In genomic region chr10:86506499-86506898, GRCh38 we compare ENCODE assay signal across 21 cellular contexts. TPM values are rescaled to one million over a fixed set of nuclear protein-coding genes. Genes with fewer than 3 reads are reported as not detected.
DNase-seq lines count a peak whose midpoint lies in the region; ATAC-seq and TF ChIP-seq lines count a peak whose summit lies in the region.
"Had no signal": no experiment of that assay in that cellular context is flagged by ENCODE, and none has a peak within 500 bp of the region (broad histone marks: within the 10 kb centered on the region; RNA-seq: fewer than 3 reads in every experiment).

No MANE protein-coding gene starts in this region.

- DNase-seq in cardiac muscle cell (ENCODE audit: low read depth in 1 of 2, low spot score in 1 of 2) = no peak
- DNase-seq in cardiac septum (ENCODE audit: low spot score) = no peak
- DNase-seq in KBM-7 = peak; percentile 46
- no peak for DNase-seq in chondrocyte (ENCODE audit: low spot score)
- peak; percentile 32 to 38 for DNase-seq in thyroid gland
- no peak for DNase-seq in HT-29 (ENCODE audit: low spot score)
- DNase-seq: activated naive CD4-positive, alpha-beta T cell treated with anti-CD3 and anti-CD28 coated beads, Interleukin-2, amount 10 ng/mL, durations not matched to agents 7 days and 5 days; central memory CD4-positive, alpha-beta T cell; DMS53; heart right ventricle; KG1; naive thymus-derived CD4-positive, alpha-beta T cell; NCI-H187; Right ventricle myocardium superior; stimulated activated CD4-positive, alpha-beta T cell treated with anti-CD3 and anti-CD28 coated beads, Interleukin-2, amount 100 ng/mL, for 24 hours had no signal

- H3K4me1 Mint-ChIP-seq in chondrocyte (ENCODE audit: low read depth) = peaks cover 16% of the 10 kb centered on the region

- H3K4me3 ChIP-seq in cardiac muscle cell (no peak overlapping the region), thyroid gland (replicated peaks in 1 of 3) (no peak overlapping the region)
- H3K4me3 ChIP-seq: heart right ventricle, right atrium auricular region, tibial nerve had no signal

- H3K36me3 Mint-ChIP-seq in chondrocyte (ENCODE audit: low read depth) = peaks cover 7% of the 10 kb centered on the region

- no peak overlapping the region for H3K4me3 Mint-ChIP-seq in chondrocyte (ENCODE audit: unreplicated experiment)
- H3K4me3 Mint-ChIP-seq: activated naive CD4-positive, alpha-beta T cell treated with anti-CD3 and anti-CD28 coated beads, Interleukin-2, amount 10 ng/mL, durations not matched to agents 7 days and 5 days had no signal

- no peaks in the 10 kb centered on the region for H3K9me3 Mint-ChIP-seq in chondrocyte (ENCODE audit: low read depth)
- H3K9me3 Mint-ChIP-seq: activated naive CD4-positive, alpha-beta T cell treated with anti-CD3 and anti-CD28 coated beads, Interleukin-2, amount 10 ng/mL, durations not matched to agents 7 days and 5 days; naive thymus-derived CD4-positive, alpha-beta T cell had no signal

- TF ChIP-seq CTCF in cardiac muscle cell (IDR thresholded peaks at IDR 0.05; ENCODE audit: low read depth, low read length) (no peak), chondrocyte (IDR thresholded peaks at IDR 0.05) (no peak), thyroid gland (IDR thresholded peaks at IDR 0.05) (no peak)

- H3K27ac Mint-ChIP-seq in chondrocyte (ENCODE audit: unreplicated experiment) = peak overlapping the region; percentile 74

- ATAC-seq in GM18498 (IDR thresholded peaks at IDR 0.05; ENCODE audit: unreplicated experiment) (no peak), GM19467 (IDR thresholded peaks at IDR 0.05; ENCODE audit: unreplicated experiment) (no peak)
- ATAC-seq: left lobe of liver; naive thymus-derived CD4-positive, alpha-beta T cell had no signal

- no peak for TF ChIP-seq POLR2A in thyroid gland (IDR thresholded peaks at IDR 0.05)

- intact Hi-C loops in cardiac septum (cut with DNase I) (no loop called here), thyroid gland (cut with DNase I) (no loop called here)

- H3K27ac ChIP-seq in cardiac muscle cell = peak overlapping the region; percentile 34
- H3K27ac ChIP-seq in thyroid gland = no peak overlapping the region
- H3K27ac ChIP-seq: epithelial cell of prostate, heart right ventricle, right atrium auricular region, tibial nerve had no signal

- H3K9me3 ChIP-seq in cardiac muscle cell (ENCODE audit: low read depth) = no peaks in the 10 kb centered on the region
- H3K9me3 ChIP-seq in thyroid gland = no peaks in the 10 kb centered on the region
- H3K9me3 ChIP-seq: heart right ventricle, right atrium auricular region, tibial nerve had no signal

- no peaks in the 10 kb centered on the region for H3K27me3 Mint-ChIP-seq in chondrocyte (ENCODE audit: low read depth)
- H3K27me3 Mint-ChIP-seq: activated naive CD4-positive, alpha-beta T cell treated with anti-CD3 and anti-CD28 coated beads, Interleukin-2, amount 10 ng/mL, durations not matched to agents 7 days and 5 days; naive thymus-derived CD4-positive, alpha-beta T cell had no signal

- H3K36me3 ChIP-seq in cardiac muscle cell (peaks cover 8% of the 10 kb centered on the region), thyroid gland (no peaks in the 10 kb centered on the region)

- no peaks in the 10 kb centered on the region for H3K27me3 ChIP-seq in cardiac muscle cell
- no peaks in the 10 kb centered on the region for H3K27me3 ChIP-seq in thyroid gland
- H3K27me3 ChIP-seq: heart right ventricle, right atrium auricular region, tibial nerve had no signal

- no peaks in the 10 kb centered on the region for H3K4me1 ChIP-seq in cardiac muscle cell (ENCODE audit: low read depth)
- H3K4me1 ChIP-seq in thyroid gland = peaks cover 10 to 13% of the 10 kb centered on the region in 2 donors

- in situ Hi-C loops in KBM-7 (cut with MboI; ENCODE audit: low pct_unique_long_range_greater_than_20kb, low sequenced_read_pairs) = no loop called here

- WGBS in thyroid gland, 2 donors = 46 to 58% methylated on average over 4 of the region's 4 CpGs

RNA-seq across cellular contexts. Expression of gene WAPL, which starts 15.1 kb away (rescaled TPM):
- total RNA-seq in cardiac muscle cell (19.9 and 27.9 TPM in 2 replicates), cardiac septum (24.0 TPM), chondrocyte (28.6 to 34.3 TPM (median 29.1 TPM) in 3 replicates), thyroid gland (10 to 100 TPM; 44.2 to 62.1 (median 51.7) TPM)
- polyA plus RNA-seq in cardiac muscle cell = 15.2 and 22.9 TPM in 2 replicates
- total RNA-seq in HT-29 (2014; rRNA removed; shearing (Covaris generic)) = 20.8 and 23.5 TPM in 2 replicates

Comparison
In these comparisons a context has a peak if more than half of its experiments do, and no peak if none do; other contexts are left out.
1. DNase-seq: peak in KBM-7 (single experiment) and thyroid gland (2 of 2); none in cardiac muscle cell (0 of 2), cardiac septum (single experiment), chondrocyte (single experiment) and HT-29 (single experiment).